In genomic region chr3:141311496-141312358, GRCh38 we compare ENCODE assay signal across 8 cellular contexts. TPM values are rescaled to one million over a fixed set of nuclear protein-coding genes. Genes with fewer than 3 reads are reported as not detected.
A peak's percentile ranks its signal among the peaks of the same experiment; 100 is the strongest.
DNase-seq lines count a peak whose midpoint lies in the region; ATAC-seq, FAIRE-seq and TF ChIP-seq lines count a peak whose summit lies in the region.

No MANE protein-coding gene starts in this region.

- peak overlapping the region; percentile 74 for H3K4me2 ChIP-seq in Karpas-422 (ENCODE audit: low read depth, low read length, poor library complexity, severe bottlenecking)

- H3K9me2 ChIP-seq in Karpas-422 (replicated peaks; ENCODE audit: insufficient read depth, low read length): no peaks in the 10 kb centered on the region

- H3K4me3 Mint-ChIP-seq in natural killer cell: peak overlapping the region; percentile 100

- H3K27me3 Mint-ChIP-seq in natural killer cell (ENCODE audit: low read depth in 2 of 2): no peaks in the 10 kb centered on the region

- TF ChIP-seq CTCF in fibroblast of mammary gland (conservative IDR thresholded peaks at IDR 0.05; ENCODE audit: control insufficient read depth, insufficient read depth, low read depth, low read length): peak; percentile 77
- TF ChIP-seq CTCF in natural killer cell (IDR thresholded peaks at IDR 0.05): peak; percentile 48

- FAIRE-seq in RCC 7860 (lab: Jason Lieb, UNC): peak; percentile 84

- DNase-seq in EH (ENCODE audit: low read depth) (peak; percentile 98), Karpas-422 (peak; percentile 99), RCC 7860 (ENCODE audit: low spot score) (peak; percentile 97), fibroblast of mammary gland (ENCODE audit: low read depth) (peak; percentile 97), natural killer cell (peak; percentile 93)
- DNase-seq in activated T-helper 1 cell treated with anti-CD3 and anti-CD28 coated beads, Interleukin-2, amount 50 U/mL, for 16 hours (ENCODE audit: low read depth in 1 of 2, low spot score in 1 of 2): peak; percentile 96
- peak; percentile 97 for DNase-seq in stimulated activated naive CD4-positive, alpha-beta T cell treated with Interleukin-2 at 50 U/mL for 16 hours (lab: John Stamatoyannopoulos, UW)

- ATAC-seq in GM21825 (IDR thresholded peaks at IDR 0.05; ENCODE audit: unreplicated experiment) (peak; percentile 98), natural killer cell (peak; percentile 96 to 99 (median 98))

- no peaks in the 10 kb centered on the region for H3K27me3 ChIP-seq in Karpas-422 (ENCODE audit: low read length)

- peak overlapping the region; percentile 78 for H3K9ac ChIP-seq in Karpas-422 (ENCODE audit: low read length)

- H4K20me1 ChIP-seq in Karpas-422 (ENCODE audit: insufficient read depth, low read depth, low read length): no peaks in the 10 kb centered on the region

- no peaks in the 10 kb centered on the region for H3K9me3 ChIP-seq in Karpas-422 (ENCODE audit: low read length)

- H3K9me3 Mint-ChIP-seq in natural killer cell: no peaks in the 10 kb centered on the region

- H3K4me1 ChIP-seq in Karpas-422 (ENCODE audit: low read length): peaks cover 15% of the 10 kb centered on the region

- H3K27ac Mint-ChIP-seq in natural killer cell: peak overlapping the region; percentile 96 to 98

- no peaks in the 10 kb centered on the region for H3K36me3 Mint-ChIP-seq in natural killer cell

- no peaks in the 10 kb centered on the region for H3K79me2 ChIP-seq in Karpas-422 (ENCODE audit: low read length)

- peak overlapping the region; percentile 29; the same call in 1 of the 2 replicates for H2AFZ ChIP-seq in Karpas-422 (ENCODE audit: low read length)

- intact Hi-C loops in natural killer cell (cut with micrococcal nuclease): loop anchor here (2.0 kb wide), 4 partner anchors 59 to 427 kb away; partner anchors contain the start of gene RNF7

- H3K27ac ChIP-seq in Karpas-422 (ENCODE audit: low read length): no peak overlapping the region

- peak overlapping the region; percentile 71 for H3K4me3 ChIP-seq in Karpas-422 (ENCODE audit: low read length)
- H3K4me3 ChIP-seq in fibroblast of mammary gland (ENCODE audit: control insufficient read depth, low read depth, low read length): peak overlapping the region; percentile 85

- peaks cover 30 to 31% of the 10 kb centered on the region in 2 donors for H3K4me1 Mint-ChIP-seq in natural killer cell

- no peaks in the 10 kb centered on the region for H3K36me3 ChIP-seq in Karpas-422 (ENCODE audit: insufficient read depth, low read length)

RNA-seq across cellular contexts. Expression of gene ZBTB38, which starts 56.6 kb away (rescaled TPM):
- 18.0 and 38.0 TPM in 2 replicates for total RNA-seq in Karpas-422 (2014; rRNA removed; shearing (Covaris generic); ENCODE audit: low replicate concordance)
- 10 to 100 TPM; 40.3 to 68.3 (median 56.7) TPM for total RNA-seq in natural killer cell
